ENCODE assay signal across 17 cellular contexts in the genomic region with DNA sequence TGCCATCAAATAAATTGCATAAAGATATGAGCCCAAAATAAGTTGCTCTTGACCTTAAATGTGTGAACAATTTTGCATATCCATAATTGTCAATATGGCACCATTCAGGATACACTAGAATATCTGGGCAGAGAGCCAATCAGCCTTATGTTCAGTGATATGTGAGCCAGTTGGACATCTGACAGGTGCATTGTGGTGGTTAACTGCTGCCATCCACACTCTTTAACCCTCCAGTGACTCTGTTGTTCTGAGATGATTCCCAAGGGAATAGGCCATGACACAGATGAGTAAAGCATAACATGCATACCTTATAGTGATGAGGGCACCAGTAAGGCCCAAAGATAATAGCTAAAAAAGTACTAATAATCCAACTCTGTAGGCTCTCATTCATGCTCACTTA.
DNase-seq lines count a peak whose midpoint lies in the region; ATAC-seq and TF ChIP-seq lines count a peak whose summit lies in the region.
"Had no signal": no experiment of that assay in that cellular context is flagged by ENCODE, and none has a peak within 500 bp of the region (broad histone marks: within the 10 kb centered on the region; RNA-seq: fewer than 3 reads in every experiment).

No MANE protein-coding gene starts in this region.

- H3K9ac ChIP-seq in endodermal cell (ENCODE audit: extremely low read depth, low read length, poor library complexity, severe bottlenecking) = no peak overlapping the region

- no peak overlapping the region for H3K4me3 Mint-ChIP-seq in endodermal cell
- H3K4me3 Mint-ChIP-seq: activated naive CD4-positive, alpha-beta T cell treated with anti-CD3 and anti-CD28 coated beads, Interleukin-2, amount 10 ng/mL, durations not matched to agents 7 days and 5 days; naive thymus-derived CD8-positive, alpha-beta T cell had no signal

- no peaks in the 10 kb centered on the region for H3K36me3 Mint-ChIP-seq in endodermal cell (ENCODE audit: low read depth)
- H3K36me3 Mint-ChIP-seq: activated naive CD4-positive, alpha-beta T cell treated with anti-CD3 and anti-CD28 coated beads, Interleukin-2, amount 10 ng/mL, durations not matched to agents 7 days and 5 days; naive thymus-derived CD8-positive, alpha-beta T cell had no signal

- H3K4me1 ChIP-seq in endodermal cell (ENCODE audit: control insufficient read depth, insufficient read depth, low read length) = no peaks in the 10 kb centered on the region
- H3K4me1 ChIP-seq in left ventricle myocardium inferior = no peaks in the 10 kb centered on the region
- H3K4me1 ChIP-seq in spleen = no peaks in the 10 kb centered on the region
- H3K4me1 ChIP-seq: breast epithelium, heart left ventricle, vagina had no signal

- no peak overlapping the region for H3K27ac Mint-ChIP-seq in endodermal cell
- H3K27ac Mint-ChIP-seq: activated naive CD4-positive, alpha-beta T cell treated with anti-CD3 and anti-CD28 coated beads, Interleukin-2, amount 10 ng/mL, durations not matched to agents 7 days and 5 days; naive thymus-derived CD8-positive, alpha-beta T cell had no signal

- peaks cover 5% of the 10 kb centered on the region for H3K9me3 Mint-ChIP-seq in endodermal cell

- DNase-seq in D341Med (ENCODE audit: low spot score) (peak; percentile 31), NCI-H128 (lab: John Stamatoyannopoulos, UW; ENCODE audit: unreplicated experiment) (peak; percentile 27), NCI-H226 (peak; percentile 24), endodermal cell (no peak), left ventricle myocardium inferior (no peak), spleen (no peak)
- DNase-seq: activated naive CD4-positive, alpha-beta T cell treated with anti-CD3 and anti-CD28 coated beads, Interleukin-2, amount 10 ng/mL, durations not matched to agents 7 days and 5 days; heart left ventricle; naive thymus-derived CD8-positive, alpha-beta T cell; right cardiac atrium; stimulated activated naive CD4-positive, alpha-beta T cell had no signal

- H3K27ac ChIP-seq in endodermal cell (ENCODE audit: low read depth, low read length) = no peak overlapping the region
- H3K27ac ChIP-seq in left ventricle myocardium inferior (replicated peaks) = no peak overlapping the region
- H3K27ac ChIP-seq in spleen = no peak overlapping the region
- H3K27ac ChIP-seq: breast epithelium, heart left ventricle, SK-N-MC, vagina had no signal

- TF ChIP-seq POLR2A in spleen (IDR thresholded peaks at IDR 0.05) = no peak

- ATAC-seq in GM19395 (IDR thresholded peaks at IDR 0.05; ENCODE audit: unreplicated experiment) = no peak
- no peak for ATAC-seq in HG03565 (IDR thresholded peaks at IDR 0.05; ENCODE audit: unreplicated experiment)
- ATAC-seq: GM12878; heart left ventricle; naive thymus-derived CD8-positive, alpha-beta T cell; right cardiac atrium had no signal

- H3K36me3 ChIP-seq in endodermal cell (ENCODE audit: control insufficient read depth, insufficient read depth, low read length) (no peaks in the 10 kb centered on the region), left ventricle myocardium inferior (no peaks in the 10 kb centered on the region), spleen (no peaks in the 10 kb centered on the region)
- H3K36me3 ChIP-seq: breast epithelium, heart left ventricle, vagina had no signal

- intact Hi-C loops in left ventricle myocardium inferior (cut with micrococcal nuclease) = no loop called here
- intact Hi-C loops in spleen (cut with DNase I; ENCODE audit: low total_unique reads) = no loop called here

- H3K4me3 ChIP-seq in endodermal cell (ENCODE audit: low read length) = no peak overlapping the region
- no peak overlapping the region for H3K4me3 ChIP-seq in left ventricle myocardium inferior
- no peak overlapping the region for H3K4me3 ChIP-seq in spleen
- H3K4me3 ChIP-seq: breast epithelium, GM12878, heart left ventricle, SK-N-MC, vagina had no signal

- peak; percentile 0 for TF ChIP-seq CTCF in endodermal cell (conservative IDR thresholded peaks at IDR 0.05)
- no peak for TF ChIP-seq CTCF in left ventricle myocardium inferior (IDR thresholded peaks at IDR 0.05; ENCODE audit: borderline replicate concordance)
- no peak for TF ChIP-seq CTCF in spleen (IDR thresholded peaks at IDR 0.05 in 8 of 11, conservative IDR thresholded peaks at IDR 0.05 in 3 of 11)

- H3K9me3 ChIP-seq in endodermal cell (ENCODE audit: control insufficient read depth, low read length) (no peaks in the 10 kb centered on the region), left ventricle myocardium inferior (replicated peaks) (peaks cover 21% of the 10 kb centered on the region), spleen (no peaks in the 10 kb centered on the region)
- H3K9me3 ChIP-seq: breast epithelium, vagina had no signal

- H3K4me1 Mint-ChIP-seq in endodermal cell = no peaks in the 10 kb centered on the region
- H3K4me1 Mint-ChIP-seq: activated naive CD4-positive, alpha-beta T cell treated with anti-CD3 and anti-CD28 coated beads, Interleukin-2, amount 10 ng/mL, durations not matched to agents 7 days and 5 days; naive thymus-derived CD8-positive, alpha-beta T cell had no signal

- H3K27me3 Mint-ChIP-seq in endodermal cell (ENCODE audit: insufficient read depth) = no peaks in the 10 kb centered on the region
- H3K27me3 Mint-ChIP-seq: activated naive CD4-positive, alpha-beta T cell treated with anti-CD3 and anti-CD28 coated beads, Interleukin-2, amount 10 ng/mL, durations not matched to agents 7 days and 5 days; naive thymus-derived CD8-positive, alpha-beta T cell had no signal

- no peaks in the 10 kb centered on the region for H3K27me3 ChIP-seq in endodermal cell (ENCODE audit: control insufficient read depth, insufficient read depth, low read length, poor library complexity, severe bottlenecking)
- no peaks in the 10 kb centered on the region for H3K27me3 ChIP-seq in left ventricle myocardium inferior (ENCODE audit: low read depth)
- H3K27me3 ChIP-seq in spleen (replicated peaks in 1 of 7) = no peaks in the 10 kb centered on the region
- H3K27me3 ChIP-seq: breast epithelium, heart left ventricle, vagina had no signal

Comparison
In these comparisons a context has a peak if more than half of its experiments do, and no peak if none do; other contexts are left out.
1. DNase-seq: peak in D341Med (single experiment), NCI-H128 (single experiment) and NCI-H226 (single experiment); none in endodermal cell (single experiment), left ventricle myocardium inferior (single experiment) and spleen (single experiment).